9 cellular contexts compared by ENCODE assay signal in the genomic region with DNA sequence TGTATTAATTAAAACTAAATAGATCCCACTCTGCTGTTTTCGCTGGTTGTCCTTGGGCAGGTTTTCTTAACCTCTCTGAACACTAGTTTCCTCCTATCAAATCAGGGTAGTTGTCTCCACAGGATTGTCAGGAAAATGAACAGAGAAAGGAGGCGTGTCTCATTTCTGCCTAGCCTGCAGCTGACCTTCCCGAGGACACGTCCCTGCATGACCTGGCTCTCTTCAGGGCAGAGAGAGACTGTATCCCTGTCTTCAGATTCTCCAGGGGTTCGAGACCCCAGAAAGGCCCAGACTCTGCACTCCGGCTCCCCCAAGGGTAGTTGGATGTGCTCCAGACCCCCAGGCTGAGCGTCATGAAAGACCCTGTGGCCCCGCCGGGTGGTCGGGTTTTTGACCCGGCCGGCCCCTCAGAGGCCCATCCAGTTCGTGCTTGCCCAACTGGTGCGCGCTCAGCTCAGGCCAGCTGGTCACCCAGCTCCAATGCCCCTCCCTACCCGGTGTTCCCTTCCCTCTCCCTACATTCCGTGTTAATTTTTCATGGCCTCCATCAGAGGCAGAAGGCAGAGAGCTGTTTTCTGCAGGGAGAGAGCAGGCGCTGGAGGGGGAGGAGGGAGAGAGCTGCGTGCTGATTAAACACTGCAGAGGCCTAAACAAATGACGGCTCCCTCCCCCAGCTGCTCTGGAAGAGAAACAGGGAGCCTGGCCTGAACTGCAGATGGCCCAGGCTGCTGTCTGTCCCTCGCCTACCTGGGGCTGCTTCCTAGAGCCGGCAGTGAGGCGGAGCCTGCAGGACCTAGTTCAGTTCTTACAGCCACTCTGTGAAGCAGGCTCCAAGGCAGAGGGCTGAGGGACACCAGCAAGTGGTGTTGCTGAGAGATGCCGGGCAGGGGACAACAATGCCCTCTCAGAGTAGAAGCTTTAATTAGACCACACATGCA.
A peak's percentile ranks its signal among the peaks of the same experiment; 100 is the strongest.
DNase-seq lines count a peak whose midpoint lies in the region; FAIRE-seq and TF ChIP-seq lines count a peak whose summit lies in the region.
"Had no signal": no experiment of that assay in that cellular context is flagged by ENCODE, and none has a peak within 500 bp of the region (broad histone marks: within the 10 kb centered on the region; RNA-seq: fewer than 3 reads in every experiment).

No MANE protein-coding gene starts in this region.

- H3K4me3 ChIP-seq in BE2C (ENCODE audit: low read depth, low read length), result 0 out of 2 replicates have a peak overlapping the region, but pooled peaks have one; percentile 18
- H3K4me3 ChIP-seq in H1 (ENCODE audit: extremely low read depth in 1 of 4, insufficient read depth in 2 of 4, low read depth in 3 of 4, low read length in 4 of 4), result no peak overlapping the region

- no peak for FAIRE-seq in H1 (lab: Jason Lieb, UNC)

- H4K91ac ChIP-seq in H1 (replicated peaks; ENCODE audit: insufficient read length, low read length), result no peak overlapping the region

- no peak overlapping the region for H3K27ac ChIP-seq in H1 (ENCODE audit: low read depth, low read length)

- no peak for TF ChIP-seq POLR2A in H1 (IDR thresholded peaks at IDR 0.05; ENCODE audit: control extremely low read depth in 1 of 2, low read depth in 2 of 2, low read length in 2 of 2)

- H3K23me2 ChIP-seq in H1 (ENCODE audit: low read depth, low read length), result no peaks in the 10 kb centered on the region

- H2AK5ac ChIP-seq in H1 (ENCODE audit: low read depth, low read length), result no peak overlapping the region

- no peak overlapping the region for H3K14ac ChIP-seq in H1 (ENCODE audit: insufficient read length)

- no peaks in the 10 kb centered on the region for H3K9me3 Mint-ChIP-seq in activated CD4-positive, alpha-beta memory T cell treated with anti-CD3 and anti-CD28 coated beads for 36 hours
- H3K9me3 Mint-ChIP-seq: activated naive CD8-positive, alpha-beta T cell treated with anti-CD3 and anti-CD28 coated beads, Interleukin-2, amount 10 ng/mL, durations not matched to agents 7 days and 5 days had no signal

- TF ChIP-seq CTCF in BE2C (IDR thresholded peaks at IDR 0.05; ENCODE audit: low read depth, low read length), result no peak
- TF ChIP-seq CTCF in H1 (IDR thresholded peaks at IDR 0.05; ENCODE audit: control extremely low read depth in 1 of 3, insufficient read depth in 1 of 3, low read depth in 1 of 3, low read length in 3 of 3), result no peak
- no peak for TF ChIP-seq CTCF in GM13977 (IDR thresholded peaks at IDR 0.05; ENCODE audit: extremely low read depth, insufficient read depth, missing control alignments)

- no peak overlapping the region; a peak in 2 of 4 replicates for H3K4me2 ChIP-seq in H1 (ENCODE audit: insufficient read depth in 1 of 2, low read depth in 2 of 2, low read length in 2 of 2)

- TF ChIP-seq EP300 in H1 (IDR thresholded peaks at IDR 0.05; ENCODE audit: borderline replicate concordance in 1 of 2, low read depth in 2 of 2, low read length in 2 of 2), result no peak

- no peak overlapping the region for H2BK15ac ChIP-seq in H1 (ENCODE audit: low read length)

- H3K9ac ChIP-seq in H1 (replicated peaks in 1 of 4; ENCODE audit: extremely low read depth in 1 of 4, low read depth in 3 of 4, low read length in 3 of 4), result no peak overlapping the region

- H2BK120ac ChIP-seq in H1 (replicated peaks; ENCODE audit: low read depth, low read length), result no peak overlapping the region

- H2BK12ac ChIP-seq in H1 (ENCODE audit: low read depth, low read length), result peak overlapping the region; percentile 13; the same call in 1 of the 2 replicates

- 0 out of 2 replicates have a peak overlapping the region, but pooled peaks have one; percentile 66 for H2BK20ac ChIP-seq in H1 (ENCODE audit: low read length)

- POLR2A ChIA-PET in H1 (lab: Charles Lee; ENCODE audit: partially characterized antibody), result no interaction called here
- POLR2A ChIA-PET in activated CD4-positive, alpha-beta memory T cell treated with anti-CD3 and anti-CD28 coated beads for 36 hours (lab: Charles Lee), result no interaction called here

- 69% methylated on average over 23 of the region's 24 CpGs; no CpG with 5 or more reads in 1 of the 2 experiments for WGBS in H1 (ENCODE audit: extremely low coverage in 1 of 2, insufficient coverage in 1 of 2, insufficient read length in 1 of 2, insufficient replicate concordance in 2 of 2, low coverage in 1 of 2, low lambda C conversion rate in 2 of 2, missing lambda C conversion rate in 1 of 2), 2 experiments

- no peaks in the 10 kb centered on the region for H3K36me3 Mint-ChIP-seq in activated CD4-positive, alpha-beta memory T cell treated with anti-CD3 and anti-CD28 coated beads for 36 hours
- H3K36me3 Mint-ChIP-seq: activated naive CD8-positive, alpha-beta T cell treated with anti-CD3 and anti-CD28 coated beads, Interleukin-2, amount 10 ng/mL, durations not matched to agents 7 days and 5 days had no signal

- no peaks in the 10 kb centered on the region for H3K27me3 Mint-ChIP-seq in activated CD4-positive, alpha-beta memory T cell treated with anti-CD3 and anti-CD28 coated beads for 36 hours
- H3K27me3 Mint-ChIP-seq: activated naive CD8-positive, alpha-beta T cell treated with anti-CD3 and anti-CD28 coated beads, Interleukin-2, amount 10 ng/mL, durations not matched to agents 7 days and 5 days had no signal

- no peak overlapping the region for H3K23ac ChIP-seq in H1 (ENCODE audit: insufficient read length)

- no peak overlapping the region for H3K4ac ChIP-seq in H1 (replicated peaks; ENCODE audit: insufficient read length, low read depth, low read length)

- H3K56ac ChIP-seq in H1 (replicated peaks; ENCODE audit: insufficient read length, low read depth, low read length), result no peak overlapping the region

- H4K5ac ChIP-seq in H1 (ENCODE audit: insufficient read length, low read depth, low read length), result no peak overlapping the region

- in situ Hi-C loops in GM13977 (cut with MboI; ENCODE audit: low pct_unique_long_range_greater_than_20kb, low sequenced_read_pairs, unreplicated experiment), result no loop called here

- H3K4me3 Mint-ChIP-seq in activated CD4-positive, alpha-beta memory T cell treated with anti-CD3 and anti-CD28 coated beads for 36 hours, result no peak overlapping the region
- H3K4me3 Mint-ChIP-seq: activated naive CD8-positive, alpha-beta T cell treated with anti-CD3 and anti-CD28 coated beads, Interleukin-2, amount 10 ng/mL, durations not matched to agents 7 days and 5 days had no signal

- peaks cover 4% of the 10 kb centered on the region for H3K79me1 ChIP-seq in H1 (ENCODE audit: low read depth, low read length)

- H3K18ac ChIP-seq in H1 (ENCODE audit: extremely low read depth, low read length), result no peak overlapping the region

- no peak overlapping the region; the same call in 1 of the 2 replicates for H2BK5ac ChIP-seq in H1 (ENCODE audit: low read depth, low read length)

- no peaks in the 10 kb centered on the region for H3K9me3 ChIP-seq in BE2C
- no peaks in the 10 kb centered on the region for H3K9me3 ChIP-seq in H1 (ENCODE audit: insufficient read depth in 2 of 2, low read depth in 1 of 2, low read length in 1 of 2)

- H3K27me3 ChIP-seq in BE2C, result no peaks in the 10 kb centered on the region
- H3K27me3 ChIP-seq in H1 (replicated peaks in 1 of 4; ENCODE audit: control insufficient read depth in 3 of 4, extremely low read depth in 1 of 4, insufficient read depth in 3 of 4, low read length in 3 of 4), result no peaks in the 10 kb centered on the region; a peak in 1 of 7 replicates

- intact Hi-C loops in activated CD4-positive, alpha-beta memory T cell treated with anti-CD3 and anti-CD28 coated beads for 36 hours (cut with micrococcal nuclease), result no loop called here

- peaks cover 9% of the 10 kb centered on the region for H3K4me1 Mint-ChIP-seq in activated CD4-positive, alpha-beta memory T cell treated with anti-CD3 and anti-CD28 coated beads for 36 hours (ENCODE audit: low read depth)

- no peak overlapping the region for H2AFZ ChIP-seq in H1 (ENCODE audit: low read length)

- peak; percentile 89 for DNase-seq in BE2C
- DNase-seq in NCI-H1694 (lab: John Stamatoyannopoulos, UW), result peak; percentile 80
- no peak for DNase-seq in H1 (ENCODE audit: low read depth in 1 of 2, low spot score in 2 of 2)
- DNase-seq in mucosa of gallbladder (ENCODE audit: low spot score), result peak; percentile 48
- no peak for DNase-seq in RKO (ENCODE audit: low spot score)
- DNase-seq in activated CD4-positive, alpha-beta memory T cell treated with anti-CD3 and anti-CD28 coated beads for 36 hours, result no peak
- no peak for DNase-seq in activated effector memory CD4-positive, alpha-beta T cell treated with Interleukin-2 at 50 U/mL for 16 hours
- no peak for DNase-seq in GM13977 (ENCODE audit: low spot score)
- DNase-seq: activated naive CD8-positive, alpha-beta T cell treated with anti-CD3 and anti-CD28 coated beads, Interleukin-2, amount 10 ng/mL, durations not matched to agents 7 days and 5 days had no signal

- H4K8ac ChIP-seq in H1 (ENCODE audit: extremely low read depth, insufficient read depth, low read length), result peak overlapping the region; percentile 68; the same call in 1 of the 2 replicates

- H3K79me2 ChIP-seq in H1 (ENCODE audit: control insufficient read depth in 1 of 2, insufficient read depth in 2 of 2, low read length in 2 of 2), result no peaks in the 10 kb centered on the region

- CTCF ChIA-PET in H1 (lab: Charles Lee; ENCODE audit: partially characterized antibody), result interaction anchor here (0.6 to 1.3 kb wide), 4 partner anchors 10 to 57 kb away, joined by 3 read pairs; no protein-coding TSS in a partner anchor
- CTCF ChIA-PET in activated CD4-positive, alpha-beta memory T cell treated with anti-CD3 and anti-CD28 coated beads for 36 hours (lab: Charles Lee), result interaction anchor here (0.6 to 1.0 kb wide), 2 partner anchors 85 to 209 kb away, joined by 3 read pairs; no protein-coding TSS in a partner anchor

- H3K4me1 ChIP-seq in BE2C, result peaks cover 80% of the 10 kb centered on the region
- H3K4me1 ChIP-seq in H1 (replicated peaks in 1 of 4; ENCODE audit: control insufficient read depth in 3 of 4, insufficient read depth in 4 of 4, low read length in 3 of 4), result peaks cover 0 to 14% (median 6%) of the 10 kb centered on the region in 4 experiments; a peak in 6 of 7 replicates

- H3K27ac Mint-ChIP-seq in activated CD4-positive, alpha-beta memory T cell treated with anti-CD3 and anti-CD28 coated beads for 36 hours, result no peak overlapping the region

- H3K36me3 ChIP-seq in BE2C, result peaks cover 47% of the 10 kb centered on the region
- peaks cover 0 to 5% (median 0%) of the 10 kb centered on the region in 4 experiments; a peak in 1 of 8 replicates for H3K36me3 ChIP-seq in H1 (ENCODE audit: control insufficient read depth in 2 of 4, insufficient read depth in 4 of 4, low read length in 3 of 4)

- TF ChIP-seq RAD21 in H1 (IDR thresholded peaks at IDR 0.05 in 1 of 2, conservative IDR thresholded peaks at IDR 0.05 in 1 of 2; ENCODE audit: low read depth in 2 of 2, low read length in 2 of 2), result no peak

- H4K20me1 ChIP-seq in H1 (replicated peaks in 1 of 2; ENCODE audit: control insufficient read depth in 1 of 2, insufficient read depth in 2 of 2, low read length in 2 of 2), result peaks cover 19% of the 10 kb centered on the region in 2 experiments

TF ChIP-seq in H1, 55 proteins besides CTCF, POLR2A, EP300 and RAD21 (continues in another document):
- no peak for TF ChIP-seq FOSL1 (IDR thresholded peaks at IDR 0.05; ENCODE audit: insufficient read depth, low read depth, low read length)
- no peak for TF ChIP-seq RNF2 (IDR thresholded peaks at IDR 0.05; ENCODE audit: borderline replicate concordance, low read depth, low read length, missing control alignments, poor library complexity, severe bottlenecking)

Comparison
In these comparisons a context has a peak if more than half of its experiments do, and no peak if none do; other contexts are left out.
1. DNase-seq: peak in BE2C (single experiment), NCI-H1694 (single experiment) and mucosa of gallbladder (single experiment); none in H1 (0 of 2), RKO (single experiment), activated CD4-positive, alpha-beta memory T cell treated with anti-CD3 and anti-CD28 coated beads for 36 hours (single experiment), activated effector memory CD4-positive, alpha-beta T cell treated with Interleukin-2 at 50 U/mL for 16 hours (single experiment) and GM13977 (single experiment).